In genomic region chr10:121558246-121558645, GRCh38 we compare ENCODE assay signal across 25 cellular contexts. TPM values are rescaled to one million over a fixed set of nuclear protein-coding genes. Genes with fewer than 3 reads are reported as not detected.
"Had no signal": no experiment of that assay in that cellular context is flagged by ENCODE, and none has a peak within 500 bp of the region (broad histone marks: within the 10 kb centered on the region; RNA-seq: fewer than 3 reads in every experiment).

No MANE protein-coding gene starts in this region.

- H2AFZ ChIP-seq: hepatocyte had no signal

- H3K27ac Mint-ChIP-seq: endodermal cell; stimulated activated naive B cell treated with anti-CD40 and anti-IgM and Interleukin-4, amounts not matched to agents 10 μg/mL and 1 μg/mL and 100 μg/mL, for 72 hours; stimulated activated naive CD8-positive, alpha-beta T cell treated with anti-CD3 and anti-CD28 coated beads, Interleukin-15, amount 100 ng/mL, for 72 hours had no signal

- H3K27ac ChIP-seq: colonic mucosa, hepatocyte, skin epidermis, suprapubic skin, tibial nerve, upper lobe of right lung had no signal

- H3K27me3 Mint-ChIP-seq: naive B cell; stimulated activated naive B cell treated with anti-CD40 and anti-IgM and Interleukin-4, amounts not matched to agents 10 μg/mL and 1 μg/mL and 100 μg/mL, for 72 hours; stimulated activated naive CD8-positive, alpha-beta T cell treated with anti-CD3 and anti-CD28 coated beads, Interleukin-15, amount 100 ng/mL, for 72 hours had no signal

- H3K4me1 ChIP-seq: colonic mucosa, tibial nerve had no signal

- H3K27me3 ChIP-seq: colonic mucosa, hepatocyte, sigmoid colon, suprapubic skin, tibial nerve, upper lobe of right lung had no signal

- H3K36me3 ChIP-seq: colonic mucosa, suprapubic skin, tibial nerve, upper lobe of right lung had no signal

- H3K4me3 Mint-ChIP-seq: endodermal cell; naive B cell; nephron; stimulated activated naive B cell treated with anti-CD40 and anti-IgM and Interleukin-4, amounts not matched to agents 10 μg/mL and 1 μg/mL and 100 μg/mL, for 72 hours; stimulated activated naive CD8-positive, alpha-beta T cell treated with anti-CD3 and anti-CD28 coated beads, Interleukin-15, amount 100 ng/mL, for 72 hours had no signal

- H3K4me1 Mint-ChIP-seq: naive B cell; stimulated activated naive B cell treated with anti-CD40 and anti-IgM and Interleukin-4, amounts not matched to agents 10 μg/mL and 1 μg/mL and 100 μg/mL, for 72 hours; stimulated activated naive CD8-positive, alpha-beta T cell treated with anti-CD3 and anti-CD28 coated beads, Interleukin-15, amount 100 ng/mL, for 72 hours had no signal

- H3K4me2 ChIP-seq: hepatocyte had no signal

- H3K9me3 Mint-ChIP-seq: endodermal cell; nephron; stimulated activated naive CD8-positive, alpha-beta T cell treated with anti-CD3 and anti-CD28 coated beads, Interleukin-15, amount 100 ng/mL, for 72 hours had no signal

- H3K36me3 Mint-ChIP-seq: naive B cell; stimulated activated naive B cell treated with anti-CD40 and anti-IgM and Interleukin-4, amounts not matched to agents 10 μg/mL and 1 μg/mL and 100 μg/mL, for 72 hours had no signal

- H3K4me3 ChIP-seq: colonic mucosa, hepatocyte, lung, sigmoid colon, skin epidermis, suprapubic skin, tibial nerve, upper lobe of right lung had no signal

- H3K9me3 ChIP-seq: colonic mucosa, sigmoid colon, suprapubic skin, tibial nerve, upper lobe of right lung had no signal

- DNase-seq: cerebellar nuclear complex; colonic mucosa; dermis blood vessel endothelial cell; effector CD4-positive, alpha-beta T cell; endodermal cell; erythroblast; foreskin melanocyte; kidney; left colon; left ventricle myocardium superior; mesendoderm; naive B cell; sigmoid colon; stimulated activated CD4-positive, alpha-beta T cell treated with anti-CD3 and anti-CD28 coated beads, Interleukin-2, amount 100 ng/mL, for 24 hours; stimulated activated CD4-positive, alpha-beta T cell treated with anti-CD3 and anti-CD28 coated beads, Interleukin-4, amount 100 ng/mL, for 4 hours; stimulated activated naive B cell treated with anti-CD40 and anti-IgM and Interleukin-4, amounts not matched to agents 10 μg/mL and 1 μg/mL and 100 μg/mL, for 72 hours; stimulated activated naive CD8-positive, alpha-beta T cell treated with anti-CD3 and anti-CD28 coated beads, Interleukin-15, amount 100 ng/mL, for 72 hours; upper lobe of right lung had no signal

- ATAC-seq: left colon; left ventricle myocardium superior; stimulated activated naive B cell treated with anti-CD40 and anti-IgM and Interleukin-4, amounts not matched to agents 10 μg/mL and 1 μg/mL and 100 μg/mL, for 72 hours; stimulated activated naive CD8-positive, alpha-beta T cell treated with anti-CD3 and anti-CD28 coated beads, Interleukin-15, amount 100 ng/mL, for 72 hours; upper lobe of right lung had no signal

RNA-seq across cellular contexts. Expression of gene FGFR2, which starts 40.0 kb away (rescaled TPM):
- total RNA-seq: endothelial cell of umbilical vein had no signal
